28 cellular contexts compared by ENCODE assay signal in the genomic region with DNA sequence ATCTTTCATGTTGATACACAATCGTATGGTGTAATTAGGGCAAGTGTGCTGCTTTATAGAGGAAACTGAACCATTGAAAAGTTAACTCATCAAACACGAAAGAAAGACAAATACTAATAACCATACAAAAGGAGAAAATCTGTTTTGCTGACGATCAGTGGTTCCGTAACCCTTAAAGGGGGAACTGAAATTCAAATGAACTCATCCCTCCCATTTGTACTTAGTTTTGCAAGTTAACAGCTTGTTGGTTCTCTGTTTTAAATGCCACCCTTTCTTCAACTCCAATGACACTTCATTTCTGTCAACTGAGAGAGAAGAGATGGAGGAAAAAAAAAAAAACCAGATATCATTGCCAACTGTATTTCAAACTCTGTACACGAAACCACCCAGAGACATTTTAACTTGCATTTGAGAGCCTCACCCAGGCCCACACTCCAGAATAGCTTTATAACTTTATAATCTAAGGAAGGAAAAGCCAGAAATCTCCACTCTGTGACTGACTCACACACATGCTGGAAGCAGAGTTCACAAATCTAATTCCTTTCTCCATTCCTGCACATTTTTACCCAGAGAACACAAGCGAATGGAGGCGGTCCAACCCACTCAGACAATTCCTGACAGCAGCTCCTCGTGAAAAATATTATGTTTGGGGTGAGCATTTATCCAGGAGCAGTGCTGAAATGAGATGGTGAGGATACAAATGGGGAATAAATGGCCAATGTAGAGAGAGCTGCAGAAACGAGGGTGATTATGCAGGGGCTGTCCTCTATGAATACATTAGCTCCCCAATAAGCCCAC. TPM values are rescaled to one million over a fixed set of nuclear protein-coding genes. Genes with fewer than 3 reads are reported as not detected.
DNase-seq lines count a peak whose midpoint lies in the region; ATAC-seq, FAIRE-seq and TF ChIP-seq lines count a peak whose summit lies in the region.
"Had no signal": no experiment of that assay in that cellular context is flagged by ENCODE, and none has a peak within 500 bp of the region (broad histone marks: within the 10 kb centered on the region; RNA-seq: fewer than 3 reads in every experiment).

No MANE protein-coding gene starts in this region.

- peak overlapping the region; percentile 97 for H3K27ac Mint-ChIP-seq in dendritic cell treated with granulocyte-macrophage colony-stimulating factor and Interleukin-4, amounts not matched to agents 40 ng/mL and 50 ng/mL, for 4 days
- H3K27ac Mint-ChIP-seq in endothelial cell (ENCODE audit: unreplicated experiment) = no peak overlapping the region
- H3K27ac Mint-ChIP-seq: activated naive CD8-positive, alpha-beta T cell treated with anti-CD3 and anti-CD28 coated beads, Interleukin-2, amount 50 U/mL, for 24 hours; IgD-negative memory B cell; immature natural killer cell had no signal

- intact Hi-C loops in dendritic cell treated with granulocyte-macrophage colony-stimulating factor and Interleukin-4, amounts not matched to agents 40 ng/mL and 50 ng/mL, for 4 days (cut with micrococcal nuclease) = loop anchor here (2.0 to 5.0 kb wide), 2 partner anchors 47 to 52 kb away; no protein-coding TSS in a partner anchor

- peaks cover 9% of the 10 kb centered on the region for H3K27me3 Mint-ChIP-seq in dendritic cell treated with granulocyte-macrophage colony-stimulating factor and Interleukin-4, amounts not matched to agents 40 ng/mL and 50 ng/mL, for 4 days
- peaks cover 7% of the 10 kb centered on the region for H3K27me3 Mint-ChIP-seq in endothelial cell (ENCODE audit: unreplicated experiment)
- H3K27me3 Mint-ChIP-seq: IgD-negative memory B cell had no signal

- ATAC-seq in HG02642 (IDR thresholded peaks at IDR 0.05; ENCODE audit: poor library complexity, unreplicated experiment) = no peak
- ATAC-seq in stimulated activated naive CD8-positive, alpha-beta T cell treated with anti-CD3 and anti-CD28 coated beads, Interleukin-15, Interleukin-2, amounts not matched to agents 100 U/mL and 50 U/mL, for 24 hours = no peak
- ATAC-seq: activated naive CD8-positive, alpha-beta T cell treated with anti-CD3 and anti-CD28 coated beads, Interleukin-2, amount 50 U/mL, for 24 hours; body of pancreas; left lobe of liver; psoas muscle; SK-N-SH treated with all-trans-retinoic acid at 6 μM for 48 hours had no signal

- TF ChIP-seq CTCF in endothelial cell (IDR thresholded peaks at IDR 0.05; ENCODE audit: unreplicated experiment) = no peak

- no peak for DNase-seq in GM12892 (ENCODE audit: insufficient read length)
- peak; percentile 56 for DNase-seq in NOMO-1 treated with dmso at 0.1 percent for 144 hours (lab: John Stamatoyannopoulos, UW; ENCODE audit: unreplicated experiment)
- DNase-seq in superior temporal gyrus (ENCODE audit: extremely low spot score) = peak; percentile 55
- no peak for DNase-seq in islet precursor cell
- no peak for DNase-seq in endothelial cell (ENCODE audit: low spot score)
- DNase-seq in stimulated activated naive CD8-positive, alpha-beta T cell treated with anti-CD3 and anti-CD28 coated beads, Interleukin-15, Interleukin-2, amounts not matched to agents 100 U/mL and 50 U/mL, for 24 hours = no peak
- DNase-seq: activated CD4-positive, alpha-beta T cell treated with anti-CD3 and anti-CD28 coated beads for 48 hours; activated CD8-positive, alpha-beta memory T cell treated with anti-CD3 and anti-CD28 coated beads for 24 hours; activated gamma-delta T cell treated with Interleukin-2 at 50 U/mL for 16 hours; activated naive CD8-positive, alpha-beta T cell treated with anti-CD3 and anti-CD28 coated beads, Interleukin-2, amount 50 U/mL, for 24 hours; body of pancreas; Caco-2; DMS79; GF-D8; H7; immature natural killer cell; NCI-H1105; NCI-H187 treated with DMSO at 0.1 percent for 48 hours; NCI-H524 treated with DMSO at 0.1 percent for 48 hours; NK-92 treated with Interleukin-12 subunit alpha and Interleukin-12 subunit beta, amount 100 ng/mL, for 24 hours; psoas muscle; T-helper 2 cell; upper lobe of left lung had no signal

- H3K36me3 Mint-ChIP-seq in dendritic cell treated with granulocyte-macrophage colony-stimulating factor and Interleukin-4, amounts not matched to agents 40 ng/mL and 50 ng/mL, for 4 days (ENCODE audit: low read depth) = peaks cover 85% of the 10 kb centered on the region
- H3K36me3 Mint-ChIP-seq in endothelial cell (ENCODE audit: low read depth, unreplicated experiment) = peaks cover 73% of the 10 kb centered on the region
- H3K36me3 Mint-ChIP-seq: IgD-negative memory B cell, immature natural killer cell had no signal

- TF ChIP-seq POLR2A in GM12892 (IDR thresholded peaks at IDR 0.05; ENCODE audit: low read depth, low read length) = no peak

- H3K4me3 Mint-ChIP-seq in dendritic cell treated with granulocyte-macrophage colony-stimulating factor and Interleukin-4, amounts not matched to agents 40 ng/mL and 50 ng/mL, for 4 days = peak overlapping the region; percentile 32
- H3K4me3 Mint-ChIP-seq in endothelial cell (ENCODE audit: unreplicated experiment) = no peak overlapping the region
- H3K4me3 Mint-ChIP-seq: activated naive CD8-positive, alpha-beta T cell treated with anti-CD3 and anti-CD28 coated beads, Interleukin-2, amount 50 U/mL, for 24 hours; IgD-negative memory B cell; immature natural killer cell had no signal

- peaks cover 63% of the 10 kb centered on the region for H3K4me1 Mint-ChIP-seq in dendritic cell treated with granulocyte-macrophage colony-stimulating factor and Interleukin-4, amounts not matched to agents 40 ng/mL and 50 ng/mL, for 4 days (ENCODE audit: low read depth)
- no peaks in the 10 kb centered on the region for H3K4me1 Mint-ChIP-seq in endothelial cell (ENCODE audit: unreplicated experiment)
- H3K4me1 Mint-ChIP-seq: activated naive CD8-positive, alpha-beta T cell treated with anti-CD3 and anti-CD28 coated beads, Interleukin-2, amount 50 U/mL, for 24 hours; IgD-negative memory B cell; immature natural killer cell had no signal

- peaks cover 26% of the 10 kb centered on the region for H3K9me3 Mint-ChIP-seq in dendritic cell treated with granulocyte-macrophage colony-stimulating factor and Interleukin-4, amounts not matched to agents 40 ng/mL and 50 ng/mL, for 4 days
- H3K9me3 Mint-ChIP-seq in endothelial cell (ENCODE audit: unreplicated experiment) = no peaks in the 10 kb centered on the region
- H3K9me3 Mint-ChIP-seq: activated naive CD8-positive, alpha-beta T cell treated with anti-CD3 and anti-CD28 coated beads, Interleukin-2, amount 50 U/mL, for 24 hours; immature natural killer cell had no signal

- peak; percentile 24 for FAIRE-seq in GM12892 (lab: Jason Lieb, UNC)

RNA-seq across cellular contexts. Expression of a gene that starts 17.4 kb away (rescaled TPM):
- polyA plus RNA-seq in GM12892 (2012; ENCODE audit: missing spikeins) = 2.7 TPM
- 4.3 TPM for total RNA-seq in endothelial cell (ENCODE audit: unreplicated experiment)

Comparison
In these comparisons a context has a peak if more than half of its experiments do, and no peak if none do; other contexts are left out.
1. DNase-seq: peak in NOMO-1 treated with dmso at 0.1 percent for 144 hours (single experiment) and superior temporal gyrus (single experiment); none in GM12892 (single experiment), islet precursor cell (single experiment), endothelial cell (single experiment) and stimulated activated naive CD8-positive, alpha-beta T cell treated with anti-CD3 and anti-CD28 coated beads, Interleukin-15, Interleukin-2, amounts not matched to agents 100 U/mL and 50 U/mL, for 24 hours (single experiment).